8 cellular contexts compared by ENCODE assay signal in genomic region chr5:111755264-111755941, GRCh38. TPM values are rescaled to one million over a fixed set of nuclear protein-coding genes. Genes with fewer than 3 reads are reported as not detected.
DNase-seq lines count a peak whose midpoint lies in the region; ATAC-seq, FAIRE-seq and TF ChIP-seq lines count a peak whose summit lies in the region.

No MANE protein-coding gene starts in this region.

- H3K36me3 ChIP-seq in H1 (ENCODE audit: control insufficient read depth in 2 of 4, insufficient read depth in 4 of 4, low read length in 3 of 4), result peaks cover 0 to 22% (median 0%) of the 10 kb centered on the region in 4 experiments; a peak in 4 of 8 replicates
- peaks cover 23% of the 10 kb centered on the region for H3K36me3 ChIP-seq in neuron (ENCODE audit: insufficient read depth, low read length)

- peak; percentile 57 for DNase-seq in G401 (ENCODE audit: low spot score)
- peak; percentile 42 for DNase-seq in NAMALWA (ENCODE audit: low spot score)
- no peak for DNase-seq in H1 (ENCODE audit: low read depth in 1 of 2, low spot score in 2 of 2)
- no peak for DNase-seq in DMS53 treated with DMSO at 0.1 percent for 48 hours (lab: John Stamatoyannopoulos, UW; ENCODE audit: unreplicated experiment)
- DNase-seq in D341Med (ENCODE audit: low spot score), result no peak

- peak overlapping the region in 1 of 4 experiments; percentile 61; a peak in 2 of 7 replicates for H3K9ac ChIP-seq in H1 (replicated peaks in 1 of 4; ENCODE audit: extremely low read depth in 1 of 4, low read depth in 3 of 4, low read length in 3 of 4)

- TF ChIP-seq POLR2A in H1 (IDR thresholded peaks at IDR 0.05; ENCODE audit: control extremely low read depth in 1 of 2, low read depth in 2 of 2, low read length in 2 of 2), result no peak

- H4K91ac ChIP-seq in H1 (replicated peaks; ENCODE audit: insufficient read length, low read length), result no peak overlapping the region

- H3K4me2 ChIP-seq in H1 (ENCODE audit: insufficient read depth in 1 of 2, low read depth in 2 of 2, low read length in 2 of 2), result peak overlapping the region; percentile 65 to 90

- POLR2A ChIA-PET in H1 (lab: Charles Lee; ENCODE audit: partially characterized antibody), result interaction anchor here (0.7 to 3.7 kb wide), 6 partner anchors 11 to 35 kb away, joined by 3 to 15 read pairs (median 4); no protein-coding TSS in a partner anchor

- H3K4me1 ChIP-seq in H1 (replicated peaks in 1 of 4; ENCODE audit: control insufficient read depth in 3 of 4, insufficient read depth in 4 of 4, low read length in 3 of 4), result peaks cover 0 to 10% (median 3%) of the 10 kb centered on the region in 4 experiments; a peak in 3 of 7 replicates
- H3K4me1 ChIP-seq in neuron (ENCODE audit: insufficient read depth, low read length), result peaks cover 33% of the 10 kb centered on the region

- H2BK12ac ChIP-seq in H1 (ENCODE audit: low read depth, low read length), result no peak overlapping the region

- H2BK120ac ChIP-seq in H1 (replicated peaks; ENCODE audit: low read depth, low read length), result no peak overlapping the region

- no peak for TF ChIP-seq RAD21 in H1 (IDR thresholded peaks at IDR 0.05 in 1 of 2, conservative IDR thresholded peaks at IDR 0.05 in 1 of 2; ENCODE audit: low read depth in 2 of 2, low read length in 2 of 2)

- no peak for FAIRE-seq in H1 (lab: Jason Lieb, UNC)

- WGBS in H1 (ENCODE audit: extremely low coverage in 1 of 2, insufficient coverage in 1 of 2, insufficient read length in 1 of 2, insufficient replicate concordance in 2 of 2, low coverage in 1 of 2, low lambda C conversion rate in 2 of 2, missing lambda C conversion rate in 1 of 2), 2 experiments, result 51 to 100% methylated on average over 1 to 8 of the region's 8 CpGs

- H3K18ac ChIP-seq in H1 (ENCODE audit: extremely low read depth, low read length), result no peak overlapping the region

- ATAC-seq in HG03135 (IDR thresholded peaks at IDR 0.05; ENCODE audit: unreplicated experiment) (no peak), GM21447 (IDR thresholded peaks at IDR 0.05; ENCODE audit: unreplicated experiment) (no peak)

- no peaks in the 10 kb centered on the region for H3K27me3 ChIP-seq in H1 (replicated peaks in 1 of 4; ENCODE audit: control insufficient read depth in 3 of 4, extremely low read depth in 1 of 4, insufficient read depth in 3 of 4, low read length in 3 of 4)
- H3K27me3 ChIP-seq in neuron (ENCODE audit: insufficient read depth, low read length), result no peaks in the 10 kb centered on the region

- no peak overlapping the region for H3K56ac ChIP-seq in H1 (replicated peaks; ENCODE audit: insufficient read length, low read depth, low read length)

- no peak overlapping the region for H3K14ac ChIP-seq in H1 (ENCODE audit: insufficient read length)

- H2AFZ ChIP-seq in H1 (ENCODE audit: low read length) (no peak overlapping the region), neuron (ENCODE audit: low read depth, low read length) (no peak overlapping the region)

- no peak overlapping the region; the same call in 1 of the 2 replicates for H3K27ac ChIP-seq in H1 (ENCODE audit: low read depth, low read length)

- no peak overlapping the region for H2AK5ac ChIP-seq in H1 (ENCODE audit: low read depth, low read length)

- in situ Hi-C loops in G401 (cut with HindIII; ENCODE audit: low sequenced_read_pairs), result no loop called here

- no peak overlapping the region for H3K23ac ChIP-seq in H1 (ENCODE audit: insufficient read length)

- no peaks in the 10 kb centered on the region for H3K79me1 ChIP-seq in H1 (ENCODE audit: low read depth, low read length)

- CTCF ChIA-PET in H1 (lab: Charles Lee; ENCODE audit: partially characterized antibody), result interaction anchor here (1.2 to 2.1 kb wide), 4 partner anchors 20 to 205 kb away, joined by 3 to 8 read pairs (median 5); no protein-coding TSS in a partner anchor

- no peak overlapping the region for H3K4ac ChIP-seq in H1 (replicated peaks; ENCODE audit: insufficient read length, low read depth, low read length)

- H4K20me1 ChIP-seq in H1 (replicated peaks in 1 of 2; ENCODE audit: control insufficient read depth in 1 of 2, insufficient read depth in 2 of 2, low read length in 2 of 2), result peaks cover 0 to 3% of the 10 kb centered on the region in 2 experiments

- TF ChIP-seq EP300 in H1 (IDR thresholded peaks at IDR 0.05; ENCODE audit: borderline replicate concordance in 1 of 2, low read depth in 2 of 2, low read length in 2 of 2), result no peak

- peaks cover 4% of the 10 kb centered on the region for H3K23me2 ChIP-seq in H1 (ENCODE audit: low read depth, low read length)

- H4K5ac ChIP-seq in H1 (ENCODE audit: insufficient read length, low read depth, low read length), result no peak overlapping the region

- no peak overlapping the region for H2BK15ac ChIP-seq in H1 (ENCODE audit: low read length)

- H4K8ac ChIP-seq in H1 (ENCODE audit: extremely low read depth, insufficient read depth, low read length), result no peak overlapping the region

- TF ChIP-seq CTCF in H1 (IDR thresholded peaks at IDR 0.05; ENCODE audit: control extremely low read depth in 1 of 3, insufficient read depth in 1 of 3, low read depth in 1 of 3, low read length in 3 of 3), result no peak

- H3K4me3 ChIP-seq in H1 (ENCODE audit: extremely low read depth in 1 of 4, insufficient read depth in 2 of 4, low read depth in 3 of 4, low read length in 4 of 4) (peak overlapping the region; percentile 81 to 99 (median 84)), neuron (ENCODE audit: low read length) (peak overlapping the region; percentile 71)

- no peak overlapping the region for H2BK5ac ChIP-seq in H1 (ENCODE audit: low read depth, low read length)

- peaks cover 0 to 63% of the 10 kb centered on the region in 2 experiments; a peak in 3 of 4 replicates for H3K79me2 ChIP-seq in H1 (ENCODE audit: control insufficient read depth in 1 of 2, insufficient read depth in 2 of 2, low read length in 2 of 2)

- no peak overlapping the region for H2BK20ac ChIP-seq in H1 (ENCODE audit: low read length)

- H3K9me3 ChIP-seq in H1 (ENCODE audit: insufficient read depth in 2 of 2, low read depth in 1 of 2, low read length in 1 of 2) (no peaks in the 10 kb centered on the region), neuron (ENCODE audit: low read length) (peaks cover 3% of the 10 kb centered on the region)

TF ChIP-seq in H1, 55 proteins besides CTCF, POLR2A, EP300 and RAD21:
- no peak for TF ChIP-seq ASH2L (IDR thresholded peaks at IDR 0.05; ENCODE audit: low read length)
- TF ChIP-seq SIX5 (IDR thresholded peaks at IDR 0.05; ENCODE audit: low read depth, low read length), result no peak
- no peak for TF ChIP-seq GABPA (IDR thresholded peaks at IDR 0.05; ENCODE audit: borderline replicate concordance, insufficient read depth, low read length)

RNA-seq across cellular contexts. Expression of gene NREP, which starts 1.6 kb away (rescaled TPM):
- total RNA-seq in G401 (2014; rRNA removed; shearing (Covaris generic)), result 2.3 and 6.9 TPM in 2 replicates
- 254 and 271 TPM in 2 replicates for total RNA-seq in H1 (2021; fragmentation: NEBNext Ultra II Directional; extraction: Animal tissue kit (Norgen Biotek cat#: 25700))
- 171 and 301 TPM in 2 replicates for polyA plus RNA-seq in H1 (2011; rRNA removed)
- polyA plus RNA-seq in H1 (2011; cell fraction: cytosol; rRNA removed), result 298 TPM
- polyA plus RNA-seq in H1 (2011; cell fraction: nucleus; rRNA removed), result 110 TPM
- polyA plus RNA-seq in H1 (2012, experiment 1 of 2), result 155 to 220 TPM (median 172 TPM) in 4 replicates
- polyA plus RNA-seq in H1 (2012, experiment 2 of 2), result 147 TPM
- 272 TPM for polyA plus RNA-seq in H1 (2013, experiment 1 of 2)
- 278 TPM for polyA plus RNA-seq in H1 (2013, experiment 2 of 2)
- 145 and 168 TPM in 2 replicates for polyA minus RNA-seq in H1 (2011; rRNA and poly(A)+ RNA removed)
- 88.7 TPM for polyA minus RNA-seq in H1 (2011; cell fraction: cytosol; rRNA and poly(A)+ RNA removed)
- 211 TPM for polyA minus RNA-seq in H1 (2011; cell fraction: nucleus; rRNA and poly(A)+ RNA removed)

Comparison
In these comparisons a context has a peak if more than half of its experiments do, and no peak if none do; other contexts are left out.
1. DNase-seq: peak in G401 (single experiment) and NAMALWA (single experiment); none in H1 (0 of 2), DMS53 treated with DMSO at 0.1 percent for 48 hours (single experiment) and D341Med (single experiment).
2. RNA of gene NREP, which starts 1.6 kb away (total RNA-seq): 254 to 271 TPM in H1; 2.3 to 6.9 TPM in G401; every median in the first group is over 10 times any median in the second.